Comparison of ENCODE assay signal across 12 cellular contexts in the genomic region with DNA sequence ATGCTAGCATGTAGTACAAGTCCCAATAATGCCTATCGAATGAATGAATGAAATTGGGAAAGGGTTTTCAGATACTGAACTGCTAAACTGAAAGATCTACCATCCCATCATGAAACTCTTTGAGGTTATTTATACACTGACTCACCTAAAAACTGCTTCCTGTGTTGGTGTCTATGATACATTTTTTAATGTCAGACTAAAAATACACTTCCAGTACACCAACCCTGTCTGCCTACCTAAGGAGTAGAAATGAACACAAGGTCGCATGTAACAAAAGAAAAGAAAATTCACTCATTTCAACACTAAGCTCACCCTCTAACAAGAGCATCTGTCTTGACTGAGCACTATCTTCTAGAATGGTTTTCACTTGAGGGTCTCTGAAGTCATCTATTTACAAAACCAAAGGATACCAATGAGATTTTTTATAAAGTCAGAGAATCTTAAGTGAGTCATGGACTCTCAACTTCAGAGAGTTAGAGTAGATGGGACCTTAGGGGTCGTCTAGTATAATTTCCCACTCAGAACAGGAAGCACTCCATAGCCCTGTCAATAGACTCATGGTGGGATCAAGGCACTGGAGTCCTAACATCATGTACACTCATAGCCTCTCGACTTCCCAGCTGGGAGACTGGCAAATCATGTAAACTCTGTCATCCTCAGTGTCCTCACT. TPM values are rescaled to one million over a fixed set of nuclear protein-coding genes. Genes with fewer than 3 reads are reported as not detected.
DNase-seq lines count a peak whose midpoint lies in the region; ATAC-seq, FAIRE-seq and TF ChIP-seq lines count a peak whose summit lies in the region.
"Had no signal": no experiment of that assay in that cellular context is flagged by ENCODE, and none has a peak within 500 bp of the region (broad histone marks: within the 10 kb centered on the region; RNA-seq: fewer than 3 reads in every experiment).

No MANE protein-coding gene starts in this region.

- H3K4me3 Mint-ChIP-seq in activated CD4-positive, alpha-beta T cell treated with anti-CD3 and anti-CD28 coated beads for 36 hours = no peak overlapping the region
- H3K4me3 Mint-ChIP-seq in activated CD4-positive, alpha-beta T cell treated with anti-CD3 and anti-CD28 coated beads, Interleukin-2, amount 10 ng/mL, durations not matched to agents 7 days and 5 days = no peak overlapping the region
- H3K4me3 Mint-ChIP-seq in GM23338 = no peak overlapping the region

- H3K27ac Mint-ChIP-seq in activated CD4-positive, alpha-beta T cell treated with anti-CD3 and anti-CD28 coated beads for 36 hours = no peak overlapping the region
- H3K27ac Mint-ChIP-seq in activated CD4-positive, alpha-beta T cell treated with anti-CD3 and anti-CD28 coated beads, Interleukin-2, amount 10 ng/mL, durations not matched to agents 7 days and 5 days = no peak overlapping the region
- H3K27ac Mint-ChIP-seq in GM23338 = no peak overlapping the region

- H3K27me3 ChIP-seq in GM12878 (replicated peaks in 1 of 2; ENCODE audit: control insufficient read depth in 2 of 2, insufficient read depth in 2 of 2, low read length in 1 of 2) = no peaks in the 10 kb centered on the region
- no peaks in the 10 kb centered on the region for H3K27me3 ChIP-seq in transverse colon
- no peaks in the 10 kb centered on the region for H3K27me3 ChIP-seq in GM23338 (ENCODE audit: insufficient read depth)
- H3K27me3 ChIP-seq: left lung had no signal

- H3K27ac ChIP-seq in GM12878 (ENCODE audit: control insufficient read depth, insufficient read depth) (no peak overlapping the region), transverse colon (peak overlapping the region in 3 of 4 donors; percentile 71 to 83 (median 80)), GM23338 (ENCODE audit: low read depth) (no peak overlapping the region)

- H3K4me2 ChIP-seq in GM12878 (ENCODE audit: control insufficient read depth, insufficient read depth) = peak overlapping the region; percentile 54
- H3K4me2 ChIP-seq in GM23338 = no peak overlapping the region

- H4K20me1 ChIP-seq in GM12878 (ENCODE audit: control insufficient read depth, insufficient read depth) (no peaks in the 10 kb centered on the region), GM23338 (replicated peaks; ENCODE audit: insufficient read depth) (no peaks in the 10 kb centered on the region)

- intact Hi-C loops in activated CD4-positive, alpha-beta T cell treated with anti-CD3 and anti-CD28 coated beads for 36 hours (cut with DNase I, micrococcal nuclease) = no loop called here
- intact Hi-C loops in GM12878 (cut with micrococcal nuclease; ENCODE audit: unreplicated experiment) = no loop called here
- intact Hi-C loops in transverse colon (cut with DNase I; ENCODE audit: low total_unique reads) = no loop called here

- peaks cover 3% of the 10 kb centered on the region for H3K4me1 Mint-ChIP-seq in activated CD4-positive, alpha-beta T cell treated with anti-CD3 and anti-CD28 coated beads for 36 hours
- H3K4me1 Mint-ChIP-seq in activated CD4-positive, alpha-beta T cell treated with anti-CD3 and anti-CD28 coated beads, Interleukin-2, amount 10 ng/mL, durations not matched to agents 7 days and 5 days = peaks cover 2% of the 10 kb centered on the region
- H3K4me1 Mint-ChIP-seq in GM23338 = peaks cover 2% of the 10 kb centered on the region; the same call in 2 of the 3 replicates

- POLR2A ChIA-PET in activated CD4-positive, alpha-beta T cell treated with anti-CD3 and anti-CD28 coated beads for 36 hours (lab: Charles Lee) = no interaction called here
- POLR2A ChIA-PET in activated CD4-positive, alpha-beta T cell treated with anti-CD3 and anti-CD28 coated beads, Interleukin-2, amount 10 ng/mL, durations not matched to agents 7 days and 5 days (lab: Charles Lee) = no interaction called here
- POLR2A ChIA-PET in GM12878 (lab: Charles Lee) = no interaction called here

- WGBS in GM12878 (ENCODE audit: insufficient coverage, insufficient replicate concordance, low lambda C conversion rate, missing lambda C conversion rate) = 1% methylated on average over 4 of the region's 4 CpGs
- WGBS in transverse colon (ENCODE audit: low coverage in 1 of 2), 2 donors = 68 to 72% methylated on average over 3 to 4 of the region's 4 CpGs

- no peak overlapping the region for H3K4me3 ChIP-seq in GM12878
- H3K4me3 ChIP-seq in transverse colon = no peak overlapping the region
- H3K4me3 ChIP-seq in GM23338 = no peak overlapping the region
- H3K4me3 ChIP-seq: left lung had no signal

- peak; percentile 81 for ATAC-seq in activated CD4-positive, alpha-beta T cell treated with anti-CD3 and anti-CD28 coated beads for 36 hours
- ATAC-seq in HG03103 (IDR thresholded peaks at IDR 0.05; ENCODE audit: low read depth, unreplicated experiment) (peak; percentile 50), GM12878 (peak; percentile 60), GM23338 (no peak)

- no peak for TF ChIP-seq RAD21 in GM12878 (IDR thresholded peaks at IDR 0.05; ENCODE audit: insufficient read depth, low read depth, low read length)

- H3K36me3 Mint-ChIP-seq in activated CD4-positive, alpha-beta T cell treated with anti-CD3 and anti-CD28 coated beads for 36 hours (ENCODE audit: low read depth) = no peaks in the 10 kb centered on the region
- no peaks in the 10 kb centered on the region for H3K36me3 Mint-ChIP-seq in activated CD4-positive, alpha-beta T cell treated with anti-CD3 and anti-CD28 coated beads, Interleukin-2, amount 10 ng/mL, durations not matched to agents 7 days and 5 days (ENCODE audit: low read depth)
- H3K36me3 Mint-ChIP-seq in GM23338 (ENCODE audit: low read depth) = no peaks in the 10 kb centered on the region

- SMC1A ChIA-PET in GM12878 (lab: Charles Lee; ENCODE audit: uncharacterized antibody, unreplicated experiment) = interaction anchor here (1.1 to 1.6 kb wide), 4 partner anchors 13 to 414 kb away, joined by 3 to 4 read pairs (median 4); no protein-coding TSS in a partner anchor

- H3K9me2 ChIP-seq in GM23338 (ENCODE audit: insufficient read depth) = no peaks in the 10 kb centered on the region

- no peak for FAIRE-seq in GM12878 (lab: Jason Lieb, UNC)
- FAIRE-seq: A204.1 had no signal

- no peaks in the 10 kb centered on the region for H3K9me3 Mint-ChIP-seq in activated CD4-positive, alpha-beta T cell treated with anti-CD3 and anti-CD28 coated beads for 36 hours (ENCODE audit: low read depth)
- H3K9me3 Mint-ChIP-seq in activated CD4-positive, alpha-beta T cell treated with anti-CD3 and anti-CD28 coated beads, Interleukin-2, amount 10 ng/mL, durations not matched to agents 7 days and 5 days = no peaks in the 10 kb centered on the region
- H3K9me3 Mint-ChIP-seq in GM23338 = no peaks in the 10 kb centered on the region

- no peak for TF ChIP-seq POLR2A in GM12878 (IDR thresholded peaks at IDR 0.05; ENCODE audit: low read depth, low read length)
- TF ChIP-seq POLR2A in transverse colon (IDR thresholded peaks at IDR 0.05) = no peak

- TF ChIP-seq EP300 in GM12878 (IDR thresholded peaks at IDR 0.05; ENCODE audit: borderline replicate concordance in 1 of 2, control insufficient read depth in 1 of 2, low read depth in 2 of 2, low read length in 2 of 2) (peak in 1 of 2 experiments; percentile 5; a peak in 1 of 4 replicates), transverse colon (IDR thresholded peaks at IDR 0.05; ENCODE audit: low read depth) (no peak)

- H2AFZ ChIP-seq in GM12878 (ENCODE audit: control insufficient read depth, low read depth, low read length) (no peak overlapping the region; the same call in 1 of the 2 replicates), GM23338 (no peak overlapping the region)

- H3K79me2 ChIP-seq in GM12878 (ENCODE audit: control insufficient read depth, insufficient read depth, low read length) (no peaks in the 10 kb centered on the region), GM23338 (replicated peaks; ENCODE audit: insufficient read depth) (no peaks in the 10 kb centered on the region)

- DNase-seq in activated CD4-positive, alpha-beta T cell treated with anti-CD3 and anti-CD28 coated beads for 36 hours = no peak
- DNase-seq in activated CD4-positive, alpha-beta T cell treated with anti-CD3 and anti-CD28 coated beads, Interleukin-2, amount 10 ng/mL, durations not matched to agents 7 days and 5 days = no peak
- DNase-seq in GM12878 (ENCODE audit: low read depth, low spot score) (peak; percentile 45), transverse colon (no peak), GM23338 (ENCODE audit: low spot score) (no peak), NCI-H524 (lab: John Stamatoyannopoulos, UW) (no peak), HuH-7.5 (ENCODE audit: low spot score) (no peak)
- DNase-seq: cerebellar nuclear complex, left lung, OCI-M1 had no signal

- H3K27me3 Mint-ChIP-seq in activated CD4-positive, alpha-beta T cell treated with anti-CD3 and anti-CD28 coated beads for 36 hours = peaks cover 3% of the 10 kb centered on the region
- no peaks in the 10 kb centered on the region for H3K27me3 Mint-ChIP-seq in activated CD4-positive, alpha-beta T cell treated with anti-CD3 and anti-CD28 coated beads, Interleukin-2, amount 10 ng/mL, durations not matched to agents 7 days and 5 days
- H3K27me3 Mint-ChIP-seq in GM23338 (ENCODE audit: insufficient read depth, low read depth, poor library complexity) = no peaks in the 10 kb centered on the region

- TF ChIP-seq CTCF in GM12878 (IDR thresholded peaks at IDR 0.05 in 2 of 3, conservative IDR thresholded peaks at IDR 0.05 in 1 of 3; ENCODE audit: control insufficient read depth in 2 of 3, extremely low read depth in 1 of 3, insufficient read depth in 1 of 3, low read depth in 3 of 3, low read length in 3 of 3) (no peak), transverse colon (IDR thresholded peaks at IDR 0.05) (no peak), GM23338 (conservative IDR thresholded peaks at IDR 0.05; ENCODE audit: low read depth in 2 of 2) (no peak)

- in situ Hi-C loops in GM12878 (cut with MboI) = no loop called here
- in situ Hi-C loops in transverse colon (cut with MboI; ENCODE audit: low pct_ligation_motif_present in 1 of 4, low pct_unique_long_range_greater_than_20kb in 1 of 4, low sequenced_read_pairs in 3 of 4) = no loop called here

- H3K9ac ChIP-seq in GM12878 (ENCODE audit: control insufficient read depth, insufficient read depth, low read length) = no peak overlapping the region

- BruUV-seq in GM12878 (replicated peaks; lab: Mats Ljungman, UMichigan) = no TSS peak

- H3K36me3 ChIP-seq in GM12878 (ENCODE audit: control insufficient read depth in 2 of 2, insufficient read depth in 2 of 2, low read length in 1 of 2) (no peaks in the 10 kb centered on the region), transverse colon (no peaks in the 10 kb centered on the region), GM23338 (ENCODE audit: insufficient read depth) (no peaks in the 10 kb centered on the region)
- H3K36me3 ChIP-seq: left lung had no signal

- no peaks in the 10 kb centered on the region for H3F3A ChIP-seq in GM23338 (replicated peaks; ENCODE audit: low read depth)

- H3K9me3 ChIP-seq in GM12878 (replicated peaks; ENCODE audit: control insufficient read depth, insufficient read depth, low read length) (no peaks in the 10 kb centered on the region), transverse colon (no peaks in the 10 kb centered on the region)
- H3K9me3 ChIP-seq: left lung had no signal

- CTCF ChIA-PET in activated CD4-positive, alpha-beta T cell treated with anti-CD3 and anti-CD28 coated beads for 36 hours (lab: Charles Lee) = interaction anchor here (0.8 kb wide), 1 partner anchor 71 kb away, joined by 3 read pairs; no protein-coding TSS in a partner anchor
- CTCF ChIA-PET in activated CD4-positive, alpha-beta T cell treated with anti-CD3 and anti-CD28 coated beads, Interleukin-2, amount 10 ng/mL, durations not matched to agents 7 days and 5 days (lab: Charles Lee) = no interaction called here
- CTCF ChIA-PET in GM12878 (lab: Yijun Ruan, JAX) = interaction anchor here (1.6 kb wide), 1 partner anchor 168 kb away, joined by 3 read pairs; no protein-coding TSS in a partner anchor

- peaks cover 11% of the 10 kb centered on the region for H3K4me1 ChIP-seq in GM12878 (ENCODE audit: control insufficient read depth, insufficient read depth, low read length)
- peaks cover 23 to 53% (median 38%) of the 10 kb centered on the region in 4 donors for H3K4me1 ChIP-seq in transverse colon
- H3K4me1 ChIP-seq in GM23338 (ENCODE audit: insufficient read depth) = no peaks in the 10 kb centered on the region

- RAD21 ChIA-PET in GM12878 (lab: Charles Lee; ENCODE audit: unreplicated experiment) = interaction anchor here (1.5 kb wide), 1 partner anchor 11 kb away, joined by 3 read pairs; no protein-coding TSS in a partner anchor

RNA-seq across cellular contexts. Expression of gene WLS, which starts 53.4 kb away (rescaled TPM):
- not detected for total RNA-seq in activated CD4-positive, alpha-beta T cell treated with anti-CD3 and anti-CD28 coated beads for 36 hours
- not detected for total RNA-seq in activated CD4-positive, alpha-beta T cell treated with anti-CD3 and anti-CD28 coated beads, Interleukin-2, amount 10 ng/mL, durations not matched to agents 7 days and 5 days
- total RNA-seq in GM12878 (2013; cell fraction: nucleolus; rRNA removed) = not detected in 2 replicates
- total RNA-seq in GM12878 (2014; rRNA removed) = not detected in 2 replicates
- total RNA-seq in GM12878 (2014; rRNA removed; fragmentation: Illumina TruSeq; extraction: Trizol) = not detected in 2 replicates
- 0.35 and 0.36 TPM in 2 replicates for total RNA-seq in GM12878 (2021)
- not detected for polyA plus RNA-seq in GM12878 (2011; ENCODE audit: low read depth)
- polyA plus RNA-seq in GM12878 (2011; rRNA removed) = 0.04 and 0.06 TPM in 2 replicates
- 0.10 TPM in 1 of 2 replicates, not detected in the other for polyA plus RNA-seq in GM12878 (2011; cell fraction: cytosol; rRNA removed)
- polyA plus RNA-seq in GM12878 (2011; cell fraction: nucleus; rRNA removed) = 0.31 TPM in 1 of 2 replicates, not detected in the other
- polyA plus RNA-seq in GM12878 (2012) = 0.18 TPM in 1 of 2 replicates, not detected in the other
- polyA plus RNA-seq in GM12878 (2014; fragmentation: Illumina TruSeq; extraction: Trizol) = not detected in 2 replicates
- polyA plus RNA-seq in GM12878 (2014; fragmentation: Nextera tagmentation; extraction: Ambion mirVana) = not detected
- 0.11 TPM in 1 of 2 replicates, not detected in the other for polyA plus RNA-seq in GM12878 (2014; rRNA removed)
- not detected for polyA plus RNA-seq in GM12878 (2016; fragmentation: Nextera tagmentation; extraction: Ambion mirVana)
- polyA minus RNA-seq in GM12878 (2011; rRNA and poly(A)+ RNA removed) = not detected in 2 replicates
- 1.5 TPM in 1 of 2 replicates, not detected in the other for polyA minus RNA-seq in GM12878 (2011; cell fraction: cytosol; rRNA and poly(A)+ RNA removed)
- polyA minus RNA-seq in GM12878 (2011; cell fraction: nucleus; rRNA and poly(A)+ RNA removed) = 0.29 TPM in 1 of 2 replicates, not detected in the other
- total RNA-seq in transverse colon = 100 to 1,000 TPM in 2 of 4 donors, 10 to 100 TPM in 2; 69.9 to 117 (median 98.7) TPM
- total RNA-seq in GM23338 (2014; rRNA removed; shearing (Covaris generic)) = 1.2 and 2.7 TPM in 2 replicates
- polyA plus RNA-seq in GM23338 (2016; fragmentation: Nextera tagmentation; extraction: Ambion mirVana) = 0.73 and 0.87 TPM in 2 replicates

Comparison
In these comparisons a context has a peak if more than half of its experiments do, and no peak if none do; other contexts are left out.
1. H3K27ac ChIP-seq: peak in transverse colon (3 of 4); none in GM12878 (single experiment) and GM23338 (single experiment).
2. RNA of gene WLS, which starts 53.4 kb away (total RNA-seq): 69.9 to 117 TPM in transverse colon; 1.2 to 2.7 TPM in GM23338, not detected in activated CD4-positive, alpha-beta T cell treated with anti-CD3 and anti-CD28 coated beads, Interleukin-2, amount 10 ng/mL, durations not matched to agents 7 days and 5 days, not detected in activated CD4-positive, alpha-beta T cell treated with anti-CD3 and anti-CD28 coated beads for 36 hours and 0.35 to 0.36 TPM in GM12878; every median in the first group is over 10 times any median in the second.